In genomic region chr7:44278451-44279161, GRCh38 we compare ENCODE assay signal across 14 cellular contexts. TPM values are rescaled to one million over a fixed set of nuclear protein-coding genes. Genes with fewer than 3 reads are reported as not detected.
DNase-seq lines count a peak whose midpoint lies in the region; ATAC-seq and TF ChIP-seq lines count a peak whose summit lies in the region.
"Had no signal": no experiment of that assay in that cellular context is flagged by ENCODE, and none has a peak within 500 bp of the region (broad histone marks: within the 10 kb centered on the region; RNA-seq: fewer than 3 reads in every experiment).

No MANE protein-coding gene starts in this region.

- peak overlapping the region; percentile 29 for H3K27ac ChIP-seq in cingulate gyrus (ENCODE audit: low read depth, low read length)
- no peak overlapping the region for H3K27ac ChIP-seq in aorta (ENCODE audit: low read depth in 1 of 2, low read length in 2 of 2)
- peak overlapping the region in 1 of 4 donors; percentile 80 for H3K27ac ChIP-seq in tibial nerve
- H3K27ac ChIP-seq: BLaER1, vagina had no signal

- no peak for ATAC-seq in aorta (ENCODE audit: low FRiP score)
- ATAC-seq: activated CD8-positive, alpha-beta T cell treated with anti-CD3 and anti-CD28 coated beads, Interleukin-2, amount 10 ng/mL, durations not matched to agents 7 days and 5 days had no signal

- no peaks in the 10 kb centered on the region for H3K27me3 ChIP-seq in aorta (ENCODE audit: control insufficient read depth in 1 of 2, insufficient read depth in 2 of 2, low read length in 1 of 2)
- H3K27me3 ChIP-seq in tibial nerve, result no peaks in the 10 kb centered on the region
- H3K27me3 ChIP-seq: BLaER1, MG63, vagina had no signal

- 90% methylated on average over 9 of the region's 9 CpGs for WGBS in aorta, 2 donors
- WGBS in tibial nerve, 2 donors, result 67 to 73% methylated on average over 8 to 9 of the region's 9 CpGs

- intact Hi-C loops in aorta (cut with DNase I), result no loop called here

- TF ChIP-seq CTCF in GM10266 (IDR thresholded peaks at IDR 0.05; ENCODE audit: control insufficient read depth, insufficient read depth, low read depth, missing control alignments) (no peak), tibial nerve (IDR thresholded peaks at IDR 0.05) (no peak)

- H3K4me3 ChIP-seq in aorta (ENCODE audit: low read length in 2 of 2) (no peak overlapping the region), tibial nerve (no peak overlapping the region)
- H3K4me3 ChIP-seq: BLaER1, MG63, vagina had no signal

- no peak for TF ChIP-seq EP300 in tibial nerve (IDR thresholded peaks at IDR 0.05)

- H3K9me3 ChIP-seq in aorta (ENCODE audit: control insufficient read depth, low read length) (no peaks in the 10 kb centered on the region), tibial nerve (no peaks in the 10 kb centered on the region)
- H3K9me3 ChIP-seq: BLaER1, MG63, vagina had no signal

- H3K36me3 ChIP-seq in aorta (ENCODE audit: control insufficient read depth in 1 of 2, insufficient read depth in 2 of 2, low read length in 1 of 2) (no peaks in the 10 kb centered on the region), tibial nerve (no peaks in the 10 kb centered on the region)
- H3K36me3 ChIP-seq: BLaER1, MG63, vagina had no signal

- DNase-seq in stimulated activated CD4-positive, alpha-beta T cell treated with anti-CD3 and anti-CD28 coated beads, Interleukin-15, amount 100 ng/mL, for 24 hours, result peak; percentile 1
- no peak for DNase-seq in stimulated activated CD4-positive, alpha-beta T cell treated with anti-CD3 and anti-CD28 coated beads, Interleukin-2, amount 100 ng/mL, for 48 hours
- DNase-seq in mesenteric fat pad (ENCODE audit: low spot score) (peak; percentile 80), aorta (peak; percentile 26 to 36), GM10266 (ENCODE audit: extremely low spot score) (no peak), GM03348 (ENCODE audit: low spot score) (no peak), tibial nerve (ENCODE audit: low spot score in 2 of 2) (no peak)
- DNase-seq: activated CD8-positive, alpha-beta T cell treated with anti-CD3 and anti-CD28 coated beads, Interleukin-2, amount 10 ng/mL, durations not matched to agents 7 days and 5 days; cortex of kidney; stimulated activated CD4-positive, alpha-beta T cell treated with anti-CD3 and anti-CD28 coated beads, Interleukin-2, amount 100 ng/mL, for 24 hours had no signal

- no peaks in the 10 kb centered on the region for H3K4me1 ChIP-seq in aorta (ENCODE audit: control insufficient read depth in 1 of 2, insufficient read depth in 2 of 2, low read length in 2 of 2)
- H3K4me1 ChIP-seq in tibial nerve, result peaks cover 0 to 32% (median 5%) of the 10 kb centered on the region in 4 donors
- H3K4me1 ChIP-seq: vagina had no signal

- TF ChIP-seq POLR2A in tibial nerve (IDR thresholded peaks at IDR 0.05), result no peak

RNA-seq across cellular contexts. Expression of gene CAMK2B, which starts 46.8 kb away (rescaled TPM):
- 1.2 TPM for total RNA-seq in mesenteric fat pad
- 1 to 10 TPM; 2.4 to 4.4 TPM for total RNA-seq in aorta
- polyA plus RNA-seq in aorta, result 10 to 100 TPM in 1 of 2 donors, not detected in 1; 12.8 TPM
- total RNA-seq in tibial nerve, result 10 to 100 TPM in 2 of 4 donors, 1 to 10 TPM in 2; 9.0 to 14.7 (median 10.9) TPM
- total RNA-seq: activated CD8-positive, alpha-beta T cell treated with anti-CD3 and anti-CD28 coated beads, Interleukin-2, amount 10 ng/mL, durations not matched to agents 7 days and 5 days had no signal

Comparison
In these comparisons a context has a peak if more than half of its experiments do, and no peak if none do; other contexts are left out.
1. DNase-seq: peak in stimulated activated CD4-positive, alpha-beta T cell treated with anti-CD3 and anti-CD28 coated beads, Interleukin-15, amount 100 ng/mL, for 24 hours (single experiment), mesenteric fat pad (single experiment) and aorta (2 of 2); none in stimulated activated CD4-positive, alpha-beta T cell treated with anti-CD3 and anti-CD28 coated beads, Interleukin-2, amount 100 ng/mL, for 48 hours (0 of 2), GM10266 (single experiment), GM03348 (single experiment) and tibial nerve (0 of 2).